In the genomic region with DNA sequence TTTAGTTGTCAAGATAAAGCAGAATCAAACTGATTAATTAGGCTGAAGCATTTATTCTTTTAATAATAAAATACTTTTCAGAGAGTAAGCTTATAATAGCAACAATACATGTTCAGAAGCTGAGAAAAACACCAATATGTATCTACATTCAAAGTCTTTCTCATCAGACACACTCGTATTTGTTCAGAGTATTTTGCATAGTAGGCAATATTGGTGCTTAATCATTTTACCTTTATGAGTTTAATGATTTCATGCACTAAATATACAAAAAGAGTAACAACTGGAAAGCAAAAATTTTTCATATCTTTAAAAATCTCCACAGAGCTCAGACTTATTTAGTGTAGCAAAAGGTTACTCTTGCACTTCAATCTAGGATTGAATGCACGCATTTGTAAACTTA, we compare ENCODE assay signal across 6 cellular contexts.
"Had no signal": no experiment of that assay in that cellular context is flagged by ENCODE, and none has a peak within 500 bp of the region (broad histone marks: within the 10 kb centered on the region; RNA-seq: fewer than 3 reads in every experiment).

No MANE protein-coding gene starts in this region.

- DNase-seq: Karpas-422, KBM-7, KG1 had no signal

- FAIRE-seq: HTR-8/SVneo had no signal

- H3K9ac ChIP-seq: KMS-11 had no signal

- H3K27ac ChIP-seq: HL-60, KMS-11 had no signal

- H3K4me2 ChIP-seq: KMS-11 had no signal
